17 cellular contexts compared by ENCODE assay signal in genomic region chr14:101225116-101225728, GRCh38.
DNase-seq lines count a peak whose midpoint lies in the region; ATAC-seq and TF ChIP-seq lines count a peak whose summit lies in the region.
"Had no signal": no experiment of that assay in that cellular context is flagged by ENCODE, and none has a peak within 500 bp of the region (broad histone marks: within the 10 kb centered on the region; RNA-seq: fewer than 3 reads in every experiment).

No MANE protein-coding gene starts in this region.

- no peak for TF ChIP-seq CTCF in colonic mucosa (IDR thresholded peaks at IDR 0.05)
- no peak for TF ChIP-seq CTCF in lower lobe of right lung (IDR thresholded peaks at IDR 0.05)

- H2AK5ac ChIP-seq in neuronal stem cell (ENCODE audit: low read depth, low read length), result peak overlapping the region; percentile 100

- no peaks in the 10 kb centered on the region for H3K27me3 ChIP-seq in colonic mucosa
- no peaks in the 10 kb centered on the region for H3K27me3 ChIP-seq in neuronal stem cell (ENCODE audit: control insufficient read depth in 3 of 3, insufficient read depth in 3 of 3, low read depth in 1 of 3, low read length in 3 of 3)
- H3K27me3 ChIP-seq in lower lobe of right lung (ENCODE audit: low read depth), result no peaks in the 10 kb centered on the region
- H3K27me3 ChIP-seq: pancreas had no signal

- no peaks in the 10 kb centered on the region for H3K9me3 ChIP-seq in colonic mucosa
- H3K9me3 ChIP-seq in neuronal stem cell (replicated peaks in 1 of 2; ENCODE audit: control insufficient read depth in 2 of 2, insufficient read depth in 1 of 2, low read depth in 1 of 2, low read length in 2 of 2), result no peaks in the 10 kb centered on the region
- no peaks in the 10 kb centered on the region for H3K9me3 ChIP-seq in lower lobe of right lung
- H3K9me3 ChIP-seq: pancreas had no signal

- no peak overlapping the region for H3K4ac ChIP-seq in neuronal stem cell (ENCODE audit: low read length)

- no peak overlapping the region for H3K4me2 ChIP-seq in neuronal stem cell (ENCODE audit: insufficient read depth, low read length, poor library complexity, severe bottlenecking)

- H3K36me3 ChIP-seq in colonic mucosa (no peaks in the 10 kb centered on the region), neuronal stem cell (replicated peaks in 1 of 2; ENCODE audit: control insufficient read depth in 2 of 2, insufficient read depth in 2 of 2, low read length in 2 of 2) (no peaks in the 10 kb centered on the region), lower lobe of right lung (no peaks in the 10 kb centered on the region)
- H3K36me3 ChIP-seq: pancreas had no signal

- H2BK5ac ChIP-seq in neuronal stem cell (ENCODE audit: low read length), result no peak overlapping the region

- H3K23ac ChIP-seq in neuronal stem cell (ENCODE audit: low read depth, low read length, poor library complexity), result no peak overlapping the region

- H3K4me3 ChIP-seq in colonic mucosa, result no peak overlapping the region
- H3K4me3 ChIP-seq in neuronal stem cell (ENCODE audit: low read length in 2 of 2), result no peak overlapping the region
- no peak overlapping the region for H3K4me3 ChIP-seq in lower lobe of right lung
- H3K4me3 ChIP-seq: GM12878, pancreas, SK-N-MC had no signal

- no peak overlapping the region for H4K8ac ChIP-seq in neuronal stem cell (ENCODE audit: low read depth, low read length)

- WGBS in neuronal stem cell (ENCODE audit: extremely low coverage in 2 of 2, insufficient read length in 2 of 2, insufficient replicate concordance in 1 of 2), 2 donors, result no CpG with 5 or more reads among the region's 14 CpGs

- H4K91ac ChIP-seq in neuronal stem cell (ENCODE audit: low read depth, low read length, poor library complexity), result peak overlapping the region; percentile 11

- no peak overlapping the region for H3K27ac ChIP-seq in colonic mucosa
- no peak overlapping the region for H3K27ac ChIP-seq in neuronal stem cell (replicated peaks; ENCODE audit: low read length)
- H3K27ac ChIP-seq in lower lobe of right lung, result no peak overlapping the region
- H3K27ac ChIP-seq: pancreas, SK-N-MC had no signal

- ATAC-seq in lower lobe of right lung (no peak), HG02678 (IDR thresholded peaks at IDR 0.05; ENCODE audit: unreplicated experiment) (no peak)
- ATAC-seq: activated CD4-positive, alpha-beta T cell treated with anti-CD3 and anti-CD28 coated beads for 36 hours; GM12878; Panc1; pancreas had no signal

- H2BK15ac ChIP-seq in neuronal stem cell (ENCODE audit: low read length), result peak overlapping the region; percentile 88

- peak overlapping the region; percentile 15 for H2AFZ ChIP-seq in neuronal stem cell (ENCODE audit: low read length)

- H3K18ac ChIP-seq in neuronal stem cell (ENCODE audit: low read length), result peak overlapping the region; percentile 68

- H3K9ac ChIP-seq in colonic mucosa (ENCODE audit: low read depth in 2 of 2, low read length in 2 of 2) (no peak overlapping the region), neuronal stem cell (ENCODE audit: low read depth, low read length, poor library complexity) (no peak overlapping the region)

- peak overlapping the region; percentile 48 for H3K14ac ChIP-seq in neuronal stem cell (ENCODE audit: low read length)

- peak overlapping the region; percentile 16 for H2BK12ac ChIP-seq in neuronal stem cell (ENCODE audit: low read length)

- no peaks in the 10 kb centered on the region for H3K4me1 ChIP-seq in colonic mucosa
- H3K4me1 ChIP-seq in neuronal stem cell (ENCODE audit: control insufficient read depth in 2 of 2, insufficient read depth in 1 of 2, low read depth in 1 of 2, low read length in 2 of 2), result peaks cover 28 to 52% of the 10 kb centered on the region in 2 donors
- no peaks in the 10 kb centered on the region for H3K4me1 ChIP-seq in lower lobe of right lung
- H3K4me1 ChIP-seq: pancreas had no signal

- peak overlapping the region; percentile 98 for H2BK120ac ChIP-seq in neuronal stem cell (ENCODE audit: low read depth, low read length)

- no peaks in the 10 kb centered on the region for H3K79me1 ChIP-seq in neuronal stem cell (ENCODE audit: low read depth, low read length)

- intact Hi-C loops in colonic mucosa (cut with DNase I) (no loop called here), lower lobe of right lung (cut with DNase I) (no loop called here)

- DNase-seq in ELF-1 (ENCODE audit: low read depth, low spot score) (peak; percentile 9), OCI-M1 (lab: John Stamatoyannopoulos, UW) (peak; percentile 26), colonic mucosa (peak; percentile 9), neuronal stem cell (ENCODE audit: low spot score) (no peak), lower lobe of right lung (no peak), AG20443 (ENCODE audit: low spot score) (no peak)
- DNase-seq: activated CD4-positive, alpha-beta T cell treated with anti-CD3 and anti-CD28 coated beads for 36 hours; activated naive CD4-positive, alpha-beta T cell treated with anti-CD3 and anti-CD28 coated beads, Interleukin-2, amount 50 U/mL, for 16 hours; AML-193; GF-D8; NCI-H1105 treated with DMSO at 0.1 percent for 48 hours; small intestine had no signal

Comparison
In these comparisons a context has a peak if more than half of its experiments do, and no peak if none do; other contexts are left out.
1. DNase-seq: peak in ELF-1 (single experiment), OCI-M1 (single experiment) and colonic mucosa (single experiment); none in neuronal stem cell (single experiment), lower lobe of right lung (single experiment) and AG20443 (single experiment).